Comparison of ENCODE assay signal across 8 cellular contexts in genomic region chr18:657998-658946, GRCh38. TPM values are rescaled to one million over a fixed set of nuclear protein-coding genes. Genes with fewer than 3 reads are reported as not detected.
DNase-seq lines count a peak whose midpoint lies in the region; ATAC-seq, FAIRE-seq and TF ChIP-seq lines count a peak whose summit lies in the region.

No MANE protein-coding gene starts in this region.

- intact Hi-C loops in sciatic nerve (cut with DNase I): no loop called here

- no peak for TF ChIP-seq CTCF in A549 (IDR thresholded peaks at IDR 0.05)
- no peak for TF ChIP-seq CTCF in brain microvascular endothelial cell (IDR thresholded peaks at IDR 0.05; ENCODE audit: low read depth, low read length, missing control alignments)

- peak; percentile 47; the same call in 1 of the 2 replicates for TF ChIP-seq POLR2A in A549 (IDR thresholded peaks at IDR 0.05; ENCODE audit: low read length)

- H3K27me3 ChIP-seq in brain microvascular endothelial cell (replicated peaks): no peaks in the 10 kb centered on the region

- no peak for TF ChIP-seq EP300 in A549 (IDR thresholded peaks at IDR 0.05)

- DNase-seq in A549 (ENCODE audit: low read depth in 1 of 2, low spot score in 1 of 2) (peak; percentile 77 to 90), NCI-H1694 (lab: John Stamatoyannopoulos, UW) (peak; percentile 55), T-helper 2 cell (peak in 4 of 5 experiments; percentile 18 to 83 (median 34)), brain microvascular endothelial cell (peak; percentile 80), sciatic nerve (ENCODE audit: low spot score) (peak; percentile 87)

- H3K4me3 ChIP-seq in A549 (peak overlapping the region; percentile 73), brain microvascular endothelial cell (ENCODE audit: low read depth, low read length) (peak overlapping the region; percentile 84), iPS-11a (ENCODE audit: low read depth, low read length) (peak overlapping the region; percentile 83)

- TF ChIP-seq RAD21 in A549 (conservative IDR thresholded peaks at IDR 0.05 in 1 of 2, IDR thresholded peaks at IDR 0.05 in 1 of 2): no peak

- in situ Hi-C loops in brain microvascular endothelial cell (cut with HindIII; ENCODE audit: low pct_ligation_motif_present, low sequenced_read_pairs): no loop called here

- H3K27ac ChIP-seq in A549 (peak overlapping the region; percentile 86 to 100), brain microvascular endothelial cell (peak overlapping the region; percentile 1)

- CTCF ChIA-PET in A549 (lab: Yijun Ruan, JAX): interaction anchor here (0.7 to 1.6 kb wide), 6 partner anchors 12 to 173 kb away, joined by 3 to 5 read pairs (median 4); no protein-coding TSS in a partner anchor

- peak overlapping the region; percentile 88 for H3K4me2 ChIP-seq in A549

- H3K9me3 ChIP-seq in A549: no peaks in the 10 kb centered on the region

- peak; percentile 89 to 94 for ATAC-seq in A549
- ATAC-seq in GM18511 (IDR thresholded peaks at IDR 0.05; ENCODE audit: unreplicated experiment): peak; percentile 66
- ATAC-seq in HG02970 (IDR thresholded peaks at IDR 0.05; ENCODE audit: low FRiP score, unreplicated experiment): peak; percentile 58
- peak; percentile 94 for ATAC-seq in sciatic nerve

- POLR2A ChIA-PET in A549 (lab: Yijun Ruan, JAX): interaction anchor here (0.6 to 1.6 kb wide), 5 partner anchors 10 to 153 kb away, joined by 3 to 7 read pairs (median 3); partner anchors contain the start of gene YES1

- H3K4me1 ChIP-seq in A549: no peaks in the 10 kb centered on the region

- 4% methylated on average over 27 of the region's 72 CpGs for WGBS in A549 (ENCODE audit: missing lambda C conversion rate)

- no peak for FAIRE-seq in A549 (lab: Jason Lieb, UNC)

- no peaks in the 10 kb centered on the region for H3K36me3 ChIP-seq in brain microvascular endothelial cell (replicated peaks)

TF ChIP-seq in A549, 52 proteins besides CTCF, POLR2A, EP300 and RAD21:
- TF ChIP-seq GATA3 (IDR thresholded peaks at IDR 0.05; ENCODE audit: borderline replicate concordance): peak; percentile 25; the same call in 1 of the 2 replicates
- TF ChIP-seq FOXS1 (CRISPR knock-in tag; IDR thresholded peaks at IDR 0.05): no peak
- TF ChIP-seq MAX (IDR thresholded peaks at IDR 0.05): peak; percentile 61
- TF ChIP-seq JUN (IDR thresholded peaks at IDR 0.05): peak in 1 of 2 experiments; percentile 44; a peak in 2 of 5 replicates
- TF ChIP-seq, protein P1, sequence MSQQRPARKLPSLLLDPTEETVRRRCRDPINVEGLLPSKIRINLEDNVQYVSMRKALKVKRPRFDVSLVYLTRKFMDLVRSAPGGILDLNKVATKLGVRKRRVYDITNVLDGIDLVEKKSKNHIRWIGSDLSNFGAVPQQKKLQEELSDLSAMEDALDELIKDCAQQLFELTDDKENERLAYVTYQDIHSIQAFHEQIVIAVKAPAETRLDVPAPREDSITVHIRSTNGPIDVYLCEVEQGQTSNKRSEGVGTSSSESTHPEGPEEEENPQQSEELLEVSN (IDR thresholded peaks at IDR 0.05; ENCODE audit: borderline replicate concordance, low read depth): peak; percentile 68; the same call in 1 of the 2 replicates

RNA-seq across cellular contexts. Expression of gene TYMS, which starts 0.8 kb away (rescaled TPM):
- 118 and 133 TPM in 2 replicates for polyA plus RNA-seq in A549 (2011; rRNA removed)
- 224 and 225 TPM in 2 replicates for polyA plus RNA-seq in A549 (2012; cell fraction: cytosol; rRNA removed)
- polyA plus RNA-seq in A549 (2012; cell fraction: nucleus; rRNA removed): 88.2 and 107 TPM in 2 replicates
- 169 to 184 TPM (median 173 TPM) in 3 replicates for polyA plus RNA-seq in A549 (2017; fragmentation: RNase III; extraction: RNeasy Plus Mini Kit Qiagen cat#74134 plus additional on column Dnase treatment)
- 155 and 156 TPM in 2 replicates for polyA minus RNA-seq in A549 (2011; rRNA and poly(A)+ RNA removed)
- 1.8 TPM for total RNA-seq in sciatic nerve

RNA-seq across cellular contexts. Expression of gene ENOSF1, which starts 54.2 kb away (rescaled TPM):
- polyA plus RNA-seq in A549 (2011; rRNA removed): 27.3 and 34.0 TPM in 2 replicates
- 25.8 and 27.5 TPM in 2 replicates for polyA plus RNA-seq in A549 (2012; cell fraction: cytosol; rRNA removed)
- polyA plus RNA-seq in A549 (2012; cell fraction: nucleus; rRNA removed): 72.8 and 101 TPM in 2 replicates
- polyA plus RNA-seq in A549 (2017; fragmentation: RNase III; extraction: RNeasy Plus Mini Kit Qiagen cat#74134 plus additional on column Dnase treatment): 29.9 to 32.5 TPM (median 30.0 TPM) in 3 replicates
- 48.0 and 49.4 TPM in 2 replicates for polyA minus RNA-seq in A549 (2011; rRNA and poly(A)+ RNA removed)
- 81.3 TPM for total RNA-seq in sciatic nerve

Comparison
In these comparisons a context has a peak if more than half of its experiments do, and no peak if none do; other contexts are left out.
1. Peak in every context shown above with its lines: DNase-seq, ATAC-seq, H3K4me3 ChIP-seq and H3K27ac ChIP-seq.
2. DNase-seq: peak in every context shown above with its lines; median percentile 87 in sciatic nerve; 84 in A549; 80 in brain microvascular endothelial cell; 55 in NCI-H1694; 34 in T-helper 2 cell.